7 cellular contexts compared by ENCODE assay signal in the genomic region with DNA sequence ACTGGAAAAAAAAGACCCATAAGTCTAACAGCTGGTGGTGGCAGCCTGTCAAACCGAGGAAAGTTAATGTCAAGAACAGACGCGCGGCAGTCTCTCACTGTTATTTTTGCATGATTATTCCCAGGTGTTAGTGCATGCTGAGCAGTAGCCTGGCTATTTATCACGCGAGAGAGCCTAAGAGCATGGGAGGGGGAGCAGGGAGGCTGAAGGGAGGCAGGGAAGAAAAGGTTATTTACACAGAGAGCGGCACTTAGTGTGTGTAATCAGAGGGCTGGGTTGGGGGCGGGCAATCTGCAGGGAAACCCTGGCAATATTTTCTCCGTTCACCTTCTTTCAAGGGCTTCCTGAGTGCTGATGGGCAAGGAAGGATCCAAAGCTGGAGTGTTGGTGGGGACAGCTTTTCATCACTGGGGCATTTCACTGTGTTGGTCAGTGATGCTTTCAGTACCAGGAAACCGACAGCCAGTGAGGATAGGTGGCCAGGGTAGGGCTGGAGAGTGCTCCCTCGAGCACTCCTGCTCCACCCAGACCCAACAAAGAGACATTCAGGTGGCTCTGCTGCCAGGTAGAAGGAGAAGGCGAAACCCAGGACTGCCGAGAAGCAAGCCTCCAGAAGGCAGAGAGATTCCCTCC.
DNase-seq lines count a peak whose midpoint lies in the region; ATAC-seq and TF ChIP-seq lines count a peak whose summit lies in the region.

No MANE protein-coding gene starts in this region.

- no peak for TF ChIP-seq CTCF in WERI-Rb-1 (IDR thresholded peaks at IDR 0.05; ENCODE audit: low read depth, low read length)

- H3K4me3 ChIP-seq in WERI-Rb-1 (ENCODE audit: low read depth, low read length): peak overlapping the region; percentile 8; the same call in 1 of the 2 replicates

- ATAC-seq in GM21390 (IDR thresholded peaks at IDR 0.05; ENCODE audit: unreplicated experiment) (no peak), GM19328 (IDR thresholded peaks at IDR 0.05; ENCODE audit: unreplicated experiment) (no peak)

- no peaks in the 10 kb centered on the region for H3K27me3 ChIP-seq in WERI-Rb-1 (ENCODE audit: insufficient read depth, low read depth, severe bottlenecking)

- no peaks in the 10 kb centered on the region for H3K9me3 ChIP-seq in WERI-Rb-1 (ENCODE audit: severe bottlenecking)

- no peaks in the 10 kb centered on the region for H3K36me3 ChIP-seq in WERI-Rb-1

- H3K27ac ChIP-seq in WERI-Rb-1: peak overlapping the region; percentile 46

- peak; percentile 86 for DNase-seq in NCI-H1105 treated with DMSO at 0.1 percent for 48 hours (lab: John Stamatoyannopoulos, UW)
- DNase-seq in WERI-Rb-1: peak; percentile 69
- DNase-seq in iris pigment epithelial cell (ENCODE audit: low read depth): peak; percentile 14
- DNase-seq in DMS114 treated with DMSO at 0.1 percent for 48 hours (lab: John Stamatoyannopoulos, UW; ENCODE audit: unreplicated experiment): no peak
- no peak for DNase-seq in HuH-7.5 (ENCODE audit: low spot score)

Comparison
In these comparisons a context has a peak if more than half of its experiments do, and no peak if none do; other contexts are left out.
1. DNase-seq: peak in NCI-H1105 treated with DMSO at 0.1 percent for 48 hours (single experiment), WERI-Rb-1 (single experiment) and iris pigment epithelial cell (single experiment); none in DMS114 treated with DMSO at 0.1 percent for 48 hours (single experiment) and HuH-7.5 (single experiment).